ENCODE assay signal across 9 cellular contexts in the genomic region with DNA sequence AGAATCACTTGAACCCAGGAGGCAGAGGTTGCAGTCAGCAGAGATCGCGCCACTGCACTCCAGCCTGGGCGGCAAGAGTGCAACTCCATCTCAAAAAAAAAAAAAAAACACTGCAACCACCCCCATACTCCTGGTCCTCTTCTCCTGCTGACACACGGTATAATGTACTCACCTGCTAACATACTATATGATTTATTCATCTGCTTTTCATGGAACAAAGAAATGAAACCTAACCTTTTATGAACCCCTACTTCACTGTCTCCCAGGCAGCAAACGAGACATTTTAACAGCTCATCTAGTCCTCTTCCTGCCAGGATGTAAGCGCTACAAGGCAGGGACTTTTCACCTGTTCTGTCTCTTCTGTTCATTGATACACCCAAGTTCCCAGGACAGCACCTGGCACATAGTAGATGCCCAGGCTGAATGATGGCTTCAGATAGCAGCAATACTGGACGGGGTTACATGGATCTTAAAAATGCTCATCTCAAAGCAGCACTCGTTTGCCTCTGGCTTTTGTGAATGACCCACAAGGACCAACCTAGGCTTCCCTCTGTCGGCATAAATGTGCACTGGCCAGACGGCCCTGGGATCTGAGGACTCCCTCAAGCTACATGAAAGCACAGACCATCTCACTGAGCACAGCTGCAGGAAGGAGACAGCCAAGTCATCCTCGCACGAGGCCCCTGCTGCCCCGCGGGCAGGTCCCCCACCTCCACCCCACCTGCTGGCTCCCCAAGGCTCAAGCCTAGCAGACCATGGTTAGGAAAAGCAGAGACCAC. TPM values are rescaled to one million over a fixed set of nuclear protein-coding genes. Genes with fewer than 3 reads are reported as not detected.
DNase-seq lines count a peak whose midpoint lies in the region; ATAC-seq and TF ChIP-seq lines count a peak whose summit lies in the region.
"Had no signal": no experiment of that assay in that cellular context is flagged by ENCODE, and none has a peak within 500 bp of the region (broad histone marks: within the 10 kb centered on the region; RNA-seq: fewer than 3 reads in every experiment).

No MANE protein-coding gene starts in this region.

- H3K36me3 ChIP-seq in brain microvascular endothelial cell (replicated peaks) (no peaks in the 10 kb centered on the region), lung (ENCODE audit: control insufficient read depth in 2 of 2, insufficient read depth in 2 of 2, low read length in 2 of 2) (no peaks in the 10 kb centered on the region)

- no peak overlapping the region for H3K27ac ChIP-seq in CD4-positive, alpha-beta T cell (ENCODE audit: low read depth, low read length)
- no peak overlapping the region for H3K27ac ChIP-seq in brain microvascular endothelial cell
- H3K27ac ChIP-seq in lung (ENCODE audit: low read depth in 1 of 2, low read length in 1 of 2) = no peak overlapping the region

- H3K9me3 ChIP-seq in CD4-positive, alpha-beta T cell (ENCODE audit: control insufficient read depth, low read length) = no peaks in the 10 kb centered on the region
- no peaks in the 10 kb centered on the region for H3K9me3 ChIP-seq in lung (ENCODE audit: control insufficient read depth in 2 of 2, insufficient read depth in 1 of 2, low read length in 1 of 2)

- no peak for TF ChIP-seq CTCF in CD4-positive, alpha-beta T cell (IDR thresholded peaks at IDR 0.05)
- peak; percentile 51 for TF ChIP-seq CTCF in brain microvascular endothelial cell (IDR thresholded peaks at IDR 0.05; ENCODE audit: low read depth, low read length, missing control alignments)
- no peak for TF ChIP-seq CTCF in lung (IDR thresholded peaks at IDR 0.05; ENCODE audit: control extremely low read depth, extremely low read depth)
- no peak for TF ChIP-seq CTCF in MCF 10A (IDR thresholded peaks at IDR 0.05; ENCODE audit: unreplicated experiment)

- WGBS in lung, 2 donors = 49 to 65% methylated on average over 14 of the region's 14 CpGs

- in situ Hi-C loops in brain microvascular endothelial cell (cut with HindIII; ENCODE audit: low pct_ligation_motif_present, low sequenced_read_pairs) = no loop called here

- CTCF ChIA-PET in CD4-positive, alpha-beta T cell (lab: Charles Lee) = interaction anchor here (1.0 kb wide), 1 partner anchor 117 kb away, joined by 3 read pairs; no protein-coding TSS in a partner anchor
- CTCF ChIA-PET in MCF 10A (lab: Yijun Ruan, JAX) = interaction anchor here (1.0 kb wide), 1 partner anchor 8 kb away, joined by 4 read pairs; no protein-coding TSS in a partner anchor

- DNase-seq in CD4-positive, alpha-beta T cell = no peak
- peak; percentile 76 for DNase-seq in NCI-H1092 treated with DMSO at 0.1 percent for 48 hours (lab: John Stamatoyannopoulos, UW)
- peak; percentile 38 for DNase-seq in brain microvascular endothelial cell
- peak; percentile 28 for DNase-seq in lung (ENCODE audit: low spot score)
- DNase-seq in mesenteric fat pad (ENCODE audit: low spot score) = no peak
- no peak for DNase-seq in MCF 10A (ENCODE audit: unreplicated experiment)
- no peak for DNase-seq in activated CD4-positive, alpha-beta T cell treated with anti-CD3 and anti-CD28 coated beads, Interleukin-2, amount 50 U/mL, for 4 hours
- DNase-seq: NCI-H2227 treated with DMSO at 0.1 percent for 48 hours had no signal

- peak; percentile 56 for ATAC-seq in CD4-positive, alpha-beta T cell (ENCODE audit: poor library complexity)
- no peak for ATAC-seq in lung (ENCODE audit: insufficient read depth, low FRiP score)
- no peak for ATAC-seq in GM21390 (IDR thresholded peaks at IDR 0.05; ENCODE audit: unreplicated experiment)

- intact Hi-C loops in CD4-positive, alpha-beta T cell (cut with DNase I, micrococcal nuclease) = loop anchor here in 1 of 2 experiments (10.0 kb wide), 1 partner anchor 106 kb away; no protein-coding TSS in a partner anchor
- intact Hi-C loops in MCF 10A (cut with micrococcal nuclease) = no loop called here

- peaks cover 0 to 3% of the 10 kb centered on the region in 2 donors for H3K4me1 ChIP-seq in lung (ENCODE audit: control insufficient read depth in 2 of 2, insufficient read depth in 2 of 2, low read length in 2 of 2)

- peaks cover 7% of the 10 kb centered on the region for H3K4me1 Mint-ChIP-seq in CD4-positive, alpha-beta T cell (ENCODE audit: low read depth)
- H3K4me1 Mint-ChIP-seq in MCF 10A (ENCODE audit: insufficient read depth, unreplicated experiment) = no peaks in the 10 kb centered on the region

- no peak overlapping the region for H3K27ac Mint-ChIP-seq in CD4-positive, alpha-beta T cell
- no peak overlapping the region for H3K27ac Mint-ChIP-seq in MCF 10A (ENCODE audit: low read depth, unreplicated experiment)

- no peaks in the 10 kb centered on the region for H3K27me3 ChIP-seq in CD4-positive, alpha-beta T cell (ENCODE audit: control insufficient read depth, insufficient read depth, low read length)
- H3K27me3 ChIP-seq in brain microvascular endothelial cell (replicated peaks) (no peaks in the 10 kb centered on the region), lung (ENCODE audit: control insufficient read depth, insufficient read depth) (no peaks in the 10 kb centered on the region)

- H3K4me3 ChIP-seq in brain microvascular endothelial cell (ENCODE audit: low read depth, low read length) = no peak overlapping the region
- H3K4me3 ChIP-seq in lung = no peak overlapping the region

- H3K27me3 Mint-ChIP-seq in CD4-positive, alpha-beta T cell = no peaks in the 10 kb centered on the region
- H3K27me3 Mint-ChIP-seq in MCF 10A (ENCODE audit: insufficient read depth, unreplicated experiment) = no peaks in the 10 kb centered on the region

- POLR2A ChIA-PET in CD4-positive, alpha-beta T cell (lab: Charles Lee) = no interaction called here
- POLR2A ChIA-PET in MCF 10A (lab: Yijun Ruan, JAX) = interaction anchor here (0.6 to 0.7 kb wide), 2 partner anchors 374 to 578 kb away, joined by 3 to 4 read pairs; no protein-coding TSS in a partner anchor

- peak overlapping the region; percentile 23 for H3K4me3 Mint-ChIP-seq in CD4-positive, alpha-beta T cell
- no peak overlapping the region for H3K4me3 Mint-ChIP-seq in MCF 10A (ENCODE audit: unreplicated experiment)

- no TSS peak for BruUV-seq in MCF 10A (replicated peaks; lab: Mats Ljungman, UMichigan)

- H3K9me3 Mint-ChIP-seq in CD4-positive, alpha-beta T cell = no peaks in the 10 kb centered on the region
- no peaks in the 10 kb centered on the region for H3K9me3 Mint-ChIP-seq in MCF 10A (ENCODE audit: unreplicated experiment)

- no peaks in the 10 kb centered on the region for H3K36me3 Mint-ChIP-seq in CD4-positive, alpha-beta T cell (ENCODE audit: low read depth)
- no peaks in the 10 kb centered on the region for H3K36me3 Mint-ChIP-seq in MCF 10A (ENCODE audit: insufficient read depth, unreplicated experiment)

RNA-seq across cellular contexts. Expression of a gene that starts 20.3 kb away (rescaled TPM):
- total RNA-seq in CD4-positive, alpha-beta T cell = 1 to 10 TPM; 3.1 to 3.7 TPM
- 10 to 100 TPM; 13.7 to 15.4 TPM for total RNA-seq in lung
- polyA plus RNA-seq in lung = 1 to 10 TPM; 4.7 to 9.2 TPM
- 17.0 TPM for total RNA-seq in mesenteric fat pad
- total RNA-seq in MCF 10A (2022) = 10.0 and 10.9 TPM in 2 replicates

Comparison
In these comparisons a context has a peak if more than half of its experiments do, and no peak if none do; other contexts are left out.
1. DNase-seq: peak in NCI-H1092 treated with DMSO at 0.1 percent for 48 hours (single experiment), brain microvascular endothelial cell (single experiment) and lung (single experiment); none in CD4-positive, alpha-beta T cell (0 of 10), mesenteric fat pad (single experiment), MCF 10A (single experiment) and activated CD4-positive, alpha-beta T cell treated with anti-CD3 and anti-CD28 coated beads, Interleukin-2, amount 50 U/mL, for 4 hours (0 of 2).